Comparison of ENCODE assay signal across 36 cellular contexts in genomic region chr1:114178940-114179339, GRCh38. TPM values are rescaled to one million over a fixed set of nuclear protein-coding genes. Genes with fewer than 3 reads are reported as not detected.
"Had no signal": no experiment of that assay in that cellular context is flagged by ENCODE, and none has a peak within 500 bp of the region (broad histone marks: within the 10 kb centered on the region; RNA-seq: fewer than 3 reads in every experiment).

No MANE protein-coding gene starts in this region.

- H3K9me3 ChIP-seq: breast epithelium, heart left ventricle, left lung, lower lobe of right lung, psoas muscle, sigmoid colon, stomach, thyroid gland, upper lobe of left lung, vagina had no signal

- H3K36me3 Mint-ChIP-seq: activated CD4-positive, alpha-beta memory T cell treated with anti-CD3 and anti-CD28 coated beads for 36 hours; immature natural killer cell; naive thymus-derived CD8-positive, alpha-beta T cell; stimulated activated effector memory CD8-positive, alpha-beta T cell treated with anti-CD3 and anti-CD28 coated beads, Interleukin-12 subunit alpha, Interleukin-12 subunit beta, amount 100 ng/mL, for 72 hours had no signal

- H3K4me1 Mint-ChIP-seq: immature natural killer cell; neural crest cell; stimulated activated effector memory CD8-positive, alpha-beta T cell treated with anti-CD3 and anti-CD28 coated beads, Interleukin-12 subunit alpha, Interleukin-12 subunit beta, amount 100 ng/mL, for 72 hours had no signal

- H3K4me1 ChIP-seq: breast epithelium, heart left ventricle, left lung, lower lobe of right lung, parathyroid adenoma, psoas muscle, thyroid gland, upper lobe of left lung, vagina had no signal

- H3K27me3 ChIP-seq: breast epithelium, left lung, sigmoid colon, stomach, thyroid gland, upper lobe of left lung, vagina had no signal

- DNase-seq: activated CD4-positive, alpha-beta memory T cell treated with anti-CD3 and anti-CD28 coated beads for 36 hours; activated CD4-positive, alpha-beta T cell treated with anti-CD3 and anti-CD28 coated beads for 48 hours; activated CD8-positive, alpha-beta memory T cell treated with anti-CD3 and anti-CD28 coated beads, Interleukin-2, amount 50 U/mL, for 48 hours; activated gamma-delta T cell; activated naive CD4-positive, alpha-beta T cell treated with anti-CD3 and anti-CD28 coated beads, Interleukin-2, amount 50 U/mL, for 16 hours; activated T-cell treated with anti-CD3 and anti-CD28 coated beads, Interleukin-2, amount 50 U/mL, for 24 hours; amniotic stem cell; central memory CD4-positive, alpha-beta T cell; endodermal cell; foreskin fibroblast; heart left ventricle; hypothalamus; immature natural killer cell; left lung; lower lobe of right lung; mesenchymal stem cell; naive thymus-derived CD8-positive, alpha-beta T cell; nucleus accumbens; psoas muscle; sigmoid colon; small intestine; stimulated activated CD4-positive, alpha-beta T cell treated with anti-CD3 and anti-CD28 coated beads, Interleukin-4, amount 100 ng/mL, for 24 hours; stomach; thyroid gland; upper lobe of left lung; WERI-Rb-1 had no signal

- FAIRE-seq: small intestine, TTC549 had no signal

- H3K36me3 ChIP-seq: breast epithelium, heart left ventricle, left lung, lower lobe of right lung, sigmoid colon, stomach, thyroid gland, upper lobe of left lung, vagina, WERI-Rb-1 had no signal

- ATAC-seq: activated CD4-positive, CD25-positive, alpha-beta regulatory T cell treated with anti-CD3 and anti-CD28 coated beads, Interleukin-2, amount 50 U/mL, for 24 hours; esophagus mucosa; heart left ventricle; left lung; lower lobe of right lung; naive thymus-derived CD8-positive, alpha-beta T cell; psoas muscle; stimulated activated effector memory CD8-positive, alpha-beta T cell treated with anti-CD3 and anti-CD28 coated beads, Interleukin-12 subunit alpha, Interleukin-12 subunit beta, amount 100 ng/mL, for 72 hours had no signal

- H3K4me3 Mint-ChIP-seq: activated CD4-positive, alpha-beta memory T cell treated with anti-CD3 and anti-CD28 coated beads for 36 hours; activated T-cell treated with anti-CD3 and anti-CD28 coated beads, Interleukin-2, amount 50 U/mL, for 24 hours; dendritic cell treated with granulocyte-macrophage colony-stimulating factor and Interleukin-4, amounts not matched to agents 40 ng/mL and 50 ng/mL, for 4 days; endodermal cell; immature natural killer cell; naive thymus-derived CD8-positive, alpha-beta T cell; neural crest cell; stimulated activated effector memory CD8-positive, alpha-beta T cell treated with anti-CD3 and anti-CD28 coated beads, Interleukin-12 subunit alpha, Interleukin-12 subunit beta, amount 100 ng/mL, for 72 hours had no signal

- H3K9me3 Mint-ChIP-seq: activated CD4-positive, alpha-beta memory T cell treated with anti-CD3 and anti-CD28 coated beads for 36 hours; activated T-cell treated with anti-CD3 and anti-CD28 coated beads, Interleukin-2, amount 50 U/mL, for 24 hours; dendritic cell treated with granulocyte-macrophage colony-stimulating factor and Interleukin-4, amounts not matched to agents 40 ng/mL and 50 ng/mL, for 4 days; endodermal cell; immature natural killer cell; neural crest cell; stimulated activated effector memory CD8-positive, alpha-beta T cell treated with anti-CD3 and anti-CD28 coated beads, Interleukin-12 subunit alpha, Interleukin-12 subunit beta, amount 100 ng/mL, for 72 hours had no signal

- H3K27ac ChIP-seq: breast epithelium, heart left ventricle, left lung, lower lobe of right lung, parathyroid adenoma, psoas muscle, sigmoid colon, stomach, thyroid gland, upper lobe of left lung, vagina, WERI-Rb-1 had no signal

- H3K27me3 Mint-ChIP-seq: activated CD4-positive, alpha-beta memory T cell treated with anti-CD3 and anti-CD28 coated beads for 36 hours had no signal

- H3K4me3 ChIP-seq: breast epithelium, heart left ventricle, left lung, lower lobe of right lung, psoas muscle, sigmoid colon, stomach, thyroid gland, upper lobe of left lung, vagina had no signal

- H3K27ac Mint-ChIP-seq: activated CD4-positive, alpha-beta memory T cell treated with anti-CD3 and anti-CD28 coated beads for 36 hours; activated T-cell treated with anti-CD3 and anti-CD28 coated beads, Interleukin-2, amount 50 U/mL, for 24 hours; dendritic cell treated with granulocyte-macrophage colony-stimulating factor and Interleukin-4, amounts not matched to agents 40 ng/mL and 50 ng/mL, for 4 days; endodermal cell; immature natural killer cell; naive thymus-derived CD8-positive, alpha-beta T cell; stimulated activated effector memory CD8-positive, alpha-beta T cell treated with anti-CD3 and anti-CD28 coated beads, Interleukin-12 subunit alpha, Interleukin-12 subunit beta, amount 100 ng/mL, for 72 hours had no signal

RNA-seq across cellular contexts. Expression of gene SYT6, which starts 25.3 kb away (rescaled TPM):
- total RNA-seq: activated CD4-positive, alpha-beta memory T cell treated with anti-CD3 and anti-CD28 coated beads for 36 hours; esophagus mucosa; kidney epithelial cell; left lung; lower lobe of right lung; naive thymus-derived CD8-positive, alpha-beta T cell; vagina had no signal
- polyA plus RNA-seq: immature natural killer cell; naive thymus-derived CD8-positive, alpha-beta T cell had no signal
